ENCODE assay signal across 9 cellular contexts in genomic region chr4:136471051-136471450, GRCh38.
"Had no signal": no experiment of that assay in that cellular context is flagged by ENCODE, and none has a peak within 500 bp of the region (broad histone marks: within the 10 kb centered on the region; RNA-seq: fewer than 3 reads in every experiment).

No MANE protein-coding gene starts in this region.

- H3K27ac Mint-ChIP-seq: IgD-negative memory B cell had no signal

- H3K4me2 ChIP-seq: KMS-11 had no signal

- ATAC-seq: HepG2, K562 had no signal

- H3K27ac ChIP-seq: HL-60, KMS-11 had no signal

- H3K9ac ChIP-seq: KMS-11 had no signal

- FAIRE-seq: HepG2, HTR-8/SVneo, K562 had no signal

- H3K27me3 Mint-ChIP-seq: IgD-negative memory B cell had no signal

- H3K4me1 Mint-ChIP-seq: IgD-negative memory B cell had no signal

- H3K4me3 Mint-ChIP-seq: IgD-negative memory B cell had no signal

- H3K4me3 ChIP-seq: K562 had no signal

- DNase-seq: IMR-90, KBM-7, KG1 had no signal

- H3K36me3 Mint-ChIP-seq: IgD-negative memory B cell had no signal
